Comparison of ENCODE assay signal across 1 cellular context in genomic region chr1:155643230-155643629, GRCh38.
TF ChIP-seq lines count a peak whose summit lies in the region.

No MANE protein-coding gene starts in this region.

TF ChIP-seq in A549, 52 proteins besides CTCF, POLR2A, EP300 and RAD21 (continued from another document):
- TF ChIP-seq MAX (IDR thresholded peaks at IDR 0.05) (no peak), FOSB (CRISPR knock-in tag; IDR thresholded peaks at IDR 0.05) (no peak), RNF2 (IDR thresholded peaks at IDR 0.05; ENCODE audit: borderline replicate concordance, low read depth) (no peak), HOXB13 (CRISPR knock-in tag; IDR thresholded peaks at IDR 0.05; ENCODE audit: low read depth) (no peak), KDM5A (IDR thresholded peaks at IDR 0.05) (no peak), TFCP2L1 (CRISPR knock-in tag; IDR thresholded peaks at IDR 0.05) (no peak), CBX8 (IDR thresholded peaks at IDR 0.05) (no peak), POLR2AphosphoS2 (conservative IDR thresholded peaks at IDR 0.05; ENCODE audit: low read length) (no peak), SREBF2 (IDR thresholded peaks at IDR 0.05) (no peak), KDM1A (IDR thresholded peaks at IDR 0.05; ENCODE audit: low read depth) (no peak), PBX3 (IDR thresholded peaks at IDR 0.05) (no peak), HOXA7 (CRISPR knock-in tag; IDR thresholded peaks at IDR 0.05) (no peak)
